9 cellular contexts compared by ENCODE assay signal in the genomic region with DNA sequence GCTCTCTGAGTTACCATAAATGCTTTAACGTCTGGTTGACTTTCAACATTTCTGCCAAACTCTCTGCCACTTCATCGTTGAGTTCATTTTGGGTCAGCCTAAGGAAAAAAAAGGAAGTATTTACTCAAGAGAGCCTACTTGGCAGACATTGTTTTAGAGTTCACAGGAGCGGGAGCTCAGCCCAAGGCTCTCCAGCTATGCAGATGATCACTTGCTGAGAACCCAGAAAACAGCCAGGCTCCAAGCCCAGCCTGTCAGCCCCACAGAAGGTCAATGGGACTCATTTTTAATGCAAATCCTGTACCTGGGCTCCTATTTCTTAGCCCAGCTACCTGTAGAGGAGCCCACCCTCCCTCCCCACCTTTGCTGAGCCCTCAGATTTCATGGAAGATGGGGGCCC. TPM values are rescaled to one million over a fixed set of nuclear protein-coding genes. Genes with fewer than 3 reads are reported as not detected.
DNase-seq lines count a peak whose midpoint lies in the region; ATAC-seq lines count a peak whose summit lies in the region.
"Had no signal": no experiment of that assay in that cellular context is flagged by ENCODE, and none has a peak within 500 bp of the region (broad histone marks: within the 10 kb centered on the region; RNA-seq: fewer than 3 reads in every experiment).

No MANE protein-coding gene starts in this region.

- H3K27me3 ChIP-seq in H7 (ENCODE audit: control insufficient read depth, insufficient read depth, low read length) (no peaks in the 10 kb centered on the region), stomach smooth muscle (ENCODE audit: control insufficient read depth in 1 of 2, insufficient read depth in 2 of 2, low read length in 2 of 2) (no peaks in the 10 kb centered on the region)

- H3K4me3 ChIP-seq in H7 (ENCODE audit: insufficient read depth, low read depth, low read length) (no peak overlapping the region), stomach smooth muscle (ENCODE audit: low read length in 2 of 2) (no peak overlapping the region)

- ATAC-seq in HG03280 (IDR thresholded peaks at IDR 0.05; ENCODE audit: unreplicated experiment): no peak
- no peak for ATAC-seq in natural killer cell treated with Interleukin-12 subunit alpha and Interleukin-12 subunit beta and Interleukin-15 and Interleukin-18, amount 100 ng/mL, for 72 hours

- peaks cover 4 to 7% of the 10 kb centered on the region in 2 donors for H3K4me1 Mint-ChIP-seq in natural killer cell treated with Interleukin-12 subunit alpha and Interleukin-12 subunit beta and Interleukin-15 and Interleukin-18, amount 100 ng/mL, for 72 hours (ENCODE audit: low read depth in 2 of 2)

- peaks cover 41% of the 10 kb centered on the region for H3K4me1 ChIP-seq in stomach smooth muscle (ENCODE audit: control insufficient read depth, insufficient read depth, low read length)

- H3K27ac Mint-ChIP-seq in natural killer cell treated with Interleukin-12 subunit alpha and Interleukin-12 subunit beta and Interleukin-15 and Interleukin-18, amount 100 ng/mL, for 72 hours: no peak overlapping the region

- H3K36me3 ChIP-seq in H7 (replicated peaks; ENCODE audit: control insufficient read depth, insufficient read depth, low read length) (no peaks in the 10 kb centered on the region; the same call in 1 of the 2 replicates), stomach smooth muscle (ENCODE audit: control insufficient read depth in 2 of 2, insufficient read depth in 2 of 2, low read length in 2 of 2) (peaks cover 10 to 17% of the 10 kb centered on the region in 2 donors)

- H3K9me3 ChIP-seq in stomach smooth muscle (ENCODE audit: control insufficient read depth in 2 of 2, low read length in 2 of 2): no peaks in the 10 kb centered on the region

- no peaks in the 10 kb centered on the region for H3K9me3 Mint-ChIP-seq in natural killer cell treated with Interleukin-12 subunit alpha and Interleukin-12 subunit beta and Interleukin-15 and Interleukin-18, amount 100 ng/mL, for 72 hours

- H3K27me3 Mint-ChIP-seq in natural killer cell treated with Interleukin-12 subunit alpha and Interleukin-12 subunit beta and Interleukin-15 and Interleukin-18, amount 100 ng/mL, for 72 hours: no peaks in the 10 kb centered on the region

- no peak overlapping the region for H3K4me3 Mint-ChIP-seq in natural killer cell treated with Interleukin-12 subunit alpha and Interleukin-12 subunit beta and Interleukin-15 and Interleukin-18, amount 100 ng/mL, for 72 hours

- H3K27ac ChIP-seq in stomach smooth muscle (ENCODE audit: low read length): peak overlapping the region; percentile 77

- DNase-seq in H7 (peak; percentile 68), amniotic epithelial cell (ENCODE audit: low read depth) (peak; percentile 64), iPS-NIHi11 (ENCODE audit: low spot score) (peak; percentile 43), NCI-H146 treated with DMSO at 0.1 percent for 48 hours (lab: John Stamatoyannopoulos, UW; ENCODE audit: unreplicated experiment) (no peak)
- no peak for DNase-seq in natural killer cell treated with Interleukin-12 subunit alpha and Interleukin-12 subunit beta and Interleukin-15 and Interleukin-18, amount 100 ng/mL, for 72 hours (ENCODE audit: low spot score)
- no peak for DNase-seq in activated naive CD4-positive, alpha-beta T cell (lab: John Stamatoyannopoulos, UW)
- DNase-seq: T1000 had no signal

- no peak overlapping the region for H3K9ac ChIP-seq in stomach smooth muscle (ENCODE audit: low read length in 2 of 2)

- H3K36me3 Mint-ChIP-seq in natural killer cell treated with Interleukin-12 subunit alpha and Interleukin-12 subunit beta and Interleukin-15 and Interleukin-18, amount 100 ng/mL, for 72 hours: peaks cover 7% of the 10 kb centered on the region

RNA-seq across cellular contexts. Expression of a gene that starts 45.5 kb away (rescaled TPM):
- 11.9 and 13.5 TPM in 2 replicates for total RNA-seq in H7 (2014; rRNA removed; shearing (Covaris generic))
- 10 to 100 TPM in 1 of 2 donors, 1 to 10 TPM in 1; 8.9 to 11.6 TPM for total RNA-seq in natural killer cell treated with Interleukin-12 subunit alpha and Interleukin-12 subunit beta and Interleukin-15 and Interleukin-18, amount 100 ng/mL, for 72 hours

Comparison
In these comparisons a context has a peak if more than half of its experiments do, and no peak if none do; other contexts are left out.
1. DNase-seq: peak in H7 (single experiment), amniotic epithelial cell (single experiment) and iPS-NIHi11 (single experiment); none in NCI-H146 treated with DMSO at 0.1 percent for 48 hours (single experiment), natural killer cell treated with Interleukin-12 subunit alpha and Interleukin-12 subunit beta and Interleukin-15 and Interleukin-18, amount 100 ng/mL, for 72 hours (single experiment) and activated naive CD4-positive, alpha-beta T cell (0 of 4).